Comparison of ENCODE assay signal across 8 cellular contexts in the genomic region with DNA sequence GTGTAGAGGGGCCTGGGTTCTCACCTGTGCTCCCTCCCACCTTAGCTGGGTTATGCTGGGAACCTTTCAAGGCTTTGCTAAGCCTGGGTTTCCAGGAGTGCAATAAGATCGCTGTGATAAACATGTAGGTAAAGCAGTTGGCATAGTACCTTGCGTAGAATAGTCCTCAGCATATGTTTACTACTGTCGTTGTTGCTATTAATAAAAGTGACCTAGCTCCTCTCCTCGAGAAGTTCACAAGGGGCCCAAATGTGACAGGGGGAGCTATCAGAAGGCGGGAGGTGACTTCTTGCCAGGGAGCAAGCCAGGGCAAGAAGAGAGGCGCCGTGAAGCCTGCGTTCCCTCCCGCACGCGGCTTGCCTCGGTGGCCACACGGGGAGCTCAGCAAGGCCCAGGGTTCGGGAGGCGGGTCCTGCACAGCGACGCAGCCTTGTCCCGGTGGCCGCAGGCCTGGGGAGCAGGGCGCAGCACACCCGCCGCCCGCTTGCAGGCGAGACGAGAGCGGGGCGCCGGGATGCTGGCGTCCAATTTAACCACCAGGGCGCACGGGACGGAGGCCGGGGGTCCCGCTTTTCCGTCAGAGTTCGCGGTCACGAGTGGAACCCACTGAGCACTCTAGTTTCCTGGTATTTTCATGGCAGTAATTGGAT.
DNase-seq lines count a peak whose midpoint lies in the region; ATAC-seq and TF ChIP-seq lines count a peak whose summit lies in the region.

No MANE protein-coding gene starts in this region.

- no peaks in the 10 kb centered on the region for H3K36me3 Mint-ChIP-seq in activated T-helper 1 cell treated with anti-CD3 and anti-CD28 coated beads, Interleukin-12 subunit alpha, Interleukin-12 subunit beta, Interleukin-2, Interleukin-4 antibody, amounts not matched to agents 30 ng/mL and 10 ng/mL and 1 ng/mL, durations not matched to agents 14 hours and 24 hours and 36 hours (ENCODE audit: low read depth)

- H3K4me3 Mint-ChIP-seq in activated T-helper 1 cell treated with anti-CD3 and anti-CD28 coated beads, Interleukin-12 subunit alpha, Interleukin-12 subunit beta, Interleukin-2, Interleukin-4 antibody, amounts not matched to agents 30 ng/mL and 10 ng/mL and 1 ng/mL, durations not matched to agents 14 hours and 24 hours and 36 hours = peak overlapping the region; percentile 79

- no peaks in the 10 kb centered on the region for H3K9me3 ChIP-seq in left ventricle myocardium inferior (replicated peaks)

- no peaks in the 10 kb centered on the region for H3K36me3 ChIP-seq in left ventricle myocardium inferior

- peak; percentile 76 for DNase-seq in NCI-H2227 (lab: John Stamatoyannopoulos, UW; ENCODE audit: unreplicated experiment)
- no peak for DNase-seq in NCI-H2227 treated with DMSO at 0.1 percent for 48 hours (lab: John Stamatoyannopoulos, UW)
- DNase-seq in LNCaP clone FGC (ENCODE audit: low read depth) = no peak
- no peak for DNase-seq in activated T-helper 1 cell treated with anti-CD3 and anti-CD28 coated beads, Interleukin-12 subunit alpha, Interleukin-12 subunit beta, Interleukin-2, Interleukin-4 antibody, amounts not matched to agents 30 ng/mL and 10 ng/mL and 1 ng/mL, durations not matched to agents 14 hours and 24 hours and 36 hours (ENCODE audit: low spot score)
- peak; percentile 36 for DNase-seq in left ventricle myocardium inferior
- DNase-seq in posterior vena cava (ENCODE audit: low spot score) = peak; percentile 86
- no peak for DNase-seq in HT-29 (ENCODE audit: low spot score)

- peaks cover 61% of the 10 kb centered on the region for H3K27me3 Mint-ChIP-seq in activated T-helper 1 cell treated with anti-CD3 and anti-CD28 coated beads, Interleukin-12 subunit alpha, Interleukin-12 subunit beta, Interleukin-2, Interleukin-4 antibody, amounts not matched to agents 30 ng/mL and 10 ng/mL and 1 ng/mL, durations not matched to agents 14 hours and 24 hours and 36 hours (ENCODE audit: insufficient read depth)

- TF ChIP-seq CTCF in LNCaP clone FGC (IDR thresholded peaks at IDR 0.05; ENCODE audit: control insufficient read depth, extremely low read depth, insufficient read depth) (no peak), left ventricle myocardium inferior (IDR thresholded peaks at IDR 0.05; ENCODE audit: borderline replicate concordance) (peak; percentile 24)

- no peaks in the 10 kb centered on the region for H3K9me3 Mint-ChIP-seq in activated T-helper 1 cell treated with anti-CD3 and anti-CD28 coated beads, Interleukin-12 subunit alpha, Interleukin-12 subunit beta, Interleukin-2, Interleukin-4 antibody, amounts not matched to agents 30 ng/mL and 10 ng/mL and 1 ng/mL, durations not matched to agents 14 hours and 24 hours and 36 hours

- peak overlapping the region; percentile 61 for H3K27ac Mint-ChIP-seq in activated T-helper 1 cell treated with anti-CD3 and anti-CD28 coated beads, Interleukin-12 subunit alpha, Interleukin-12 subunit beta, Interleukin-2, Interleukin-4 antibody, amounts not matched to agents 30 ng/mL and 10 ng/mL and 1 ng/mL, durations not matched to agents 14 hours and 24 hours and 36 hours

- peaks cover 66% of the 10 kb centered on the region for H3K27me3 ChIP-seq in left ventricle myocardium inferior (ENCODE audit: low read depth)

- H3K4me1 Mint-ChIP-seq in activated T-helper 1 cell treated with anti-CD3 and anti-CD28 coated beads, Interleukin-12 subunit alpha, Interleukin-12 subunit beta, Interleukin-2, Interleukin-4 antibody, amounts not matched to agents 30 ng/mL and 10 ng/mL and 1 ng/mL, durations not matched to agents 14 hours and 24 hours and 36 hours (ENCODE audit: low read depth) = peaks cover 13% of the 10 kb centered on the region

- H3K27ac ChIP-seq in left ventricle myocardium inferior (replicated peaks) = peak overlapping the region; percentile 69

- ATAC-seq in GM21717 (IDR thresholded peaks at IDR 0.05; ENCODE audit: unreplicated experiment) = peak; percentile 26

- peak overlapping the region; percentile 47 for H3K4me3 ChIP-seq in LNCaP clone FGC (ENCODE audit: low read depth, low read length)
- H3K4me3 ChIP-seq in left ventricle myocardium inferior = peak overlapping the region; percentile 80

- intact Hi-C loops in activated T-helper 1 cell treated with anti-CD3 and anti-CD28 coated beads, Interleukin-12 subunit alpha, Interleukin-12 subunit beta, Interleukin-2, Interleukin-4 antibody, amounts not matched to agents 30 ng/mL and 10 ng/mL and 1 ng/mL, durations not matched to agents 14 hours and 24 hours and 36 hours (cut with micrococcal nuclease) = loop anchor here (1.0 to 2.0 kb wide), 2 partner anchors 21 to 29 kb away; no protein-coding TSS in a partner anchor
- intact Hi-C loops in left ventricle myocardium inferior (cut with micrococcal nuclease) = loop anchor here (10.0 kb wide), 1 partner anchor 107 kb away; no protein-coding TSS in a partner anchor
- intact Hi-C loops in posterior vena cava (cut with DNase I) = loop anchor here in 1 of 2 donors (10.0 kb wide), 1 partner anchor 1683 kb away; no protein-coding TSS in a partner anchor

- H3K4me1 ChIP-seq in left ventricle myocardium inferior = peaks cover 20% of the 10 kb centered on the region

Comparison
In these comparisons a context has a peak if more than half of its experiments do, and no peak if none do; other contexts are left out.
1. DNase-seq: peak in NCI-H2227 (single experiment), left ventricle myocardium inferior (single experiment) and posterior vena cava (single experiment); none in NCI-H2227 treated with DMSO at 0.1 percent for 48 hours (single experiment), LNCaP clone FGC (single experiment), activated T-helper 1 cell treated with anti-CD3 and anti-CD28 coated beads, Interleukin-12 subunit alpha, Interleukin-12 subunit beta, Interleukin-2, Interleukin-4 antibody, amounts not matched to agents 30 ng/mL and 10 ng/mL and 1 ng/mL, durations not matched to agents 14 hours and 24 hours and 36 hours (single experiment) and HT-29 (single experiment).